In the genomic region with DNA sequence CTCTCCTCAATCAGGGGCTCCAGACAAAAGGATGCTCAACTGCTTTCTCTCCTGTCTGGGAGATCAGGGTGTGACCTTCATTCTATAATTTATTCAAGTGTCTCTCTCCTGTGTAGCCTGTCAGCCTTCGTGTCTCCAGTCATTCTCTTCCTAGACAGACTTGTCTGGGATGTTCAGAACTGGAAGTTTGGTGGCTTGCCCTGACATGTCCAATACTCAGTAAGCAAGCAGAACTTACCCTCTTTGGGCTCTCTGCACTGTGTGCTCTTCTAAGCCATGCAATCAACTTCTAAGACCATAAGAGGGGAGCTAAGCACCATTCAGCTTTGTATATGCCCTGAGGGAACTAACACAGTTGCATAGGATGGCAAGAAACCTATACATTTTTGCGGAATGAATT, we compare ENCODE assay signal across 2 cellular contexts.
TF ChIP-seq lines count a peak whose summit lies in the region.

No MANE protein-coding gene starts in this region.

TF ChIP-seq in A549, 52 proteins besides CTCF, POLR2A, EP300 and RAD21:
- no peak for TF ChIP-seq TFCP2L1 (CRISPR knock-in tag; IDR thresholded peaks at IDR 0.05)
- no peak for TF ChIP-seq KDM5A (IDR thresholded peaks at IDR 0.05)
- TF ChIP-seq HOXB13 (CRISPR knock-in tag; IDR thresholded peaks at IDR 0.05; ENCODE audit: low read depth), result no peak
- no peak for TF ChIP-seq FOSL2 (IDR thresholded peaks at IDR 0.05)
- no peak for TF ChIP-seq FOSL2 (CRISPR knock-in tag; IDR thresholded peaks at IDR 0.05)
- no peak for TF ChIP-seq ZFP36 (IDR thresholded peaks at IDR 0.05; ENCODE audit: borderline replicate concordance, partially characterized antibody)
- TF ChIP-seq JUN (IDR thresholded peaks at IDR 0.05), result no peak
- TF ChIP-seq MYC (IDR thresholded peaks at IDR 0.05; ENCODE audit: borderline replicate concordance, low read length), result no peak
- TF ChIP-seq, protein P1, sequence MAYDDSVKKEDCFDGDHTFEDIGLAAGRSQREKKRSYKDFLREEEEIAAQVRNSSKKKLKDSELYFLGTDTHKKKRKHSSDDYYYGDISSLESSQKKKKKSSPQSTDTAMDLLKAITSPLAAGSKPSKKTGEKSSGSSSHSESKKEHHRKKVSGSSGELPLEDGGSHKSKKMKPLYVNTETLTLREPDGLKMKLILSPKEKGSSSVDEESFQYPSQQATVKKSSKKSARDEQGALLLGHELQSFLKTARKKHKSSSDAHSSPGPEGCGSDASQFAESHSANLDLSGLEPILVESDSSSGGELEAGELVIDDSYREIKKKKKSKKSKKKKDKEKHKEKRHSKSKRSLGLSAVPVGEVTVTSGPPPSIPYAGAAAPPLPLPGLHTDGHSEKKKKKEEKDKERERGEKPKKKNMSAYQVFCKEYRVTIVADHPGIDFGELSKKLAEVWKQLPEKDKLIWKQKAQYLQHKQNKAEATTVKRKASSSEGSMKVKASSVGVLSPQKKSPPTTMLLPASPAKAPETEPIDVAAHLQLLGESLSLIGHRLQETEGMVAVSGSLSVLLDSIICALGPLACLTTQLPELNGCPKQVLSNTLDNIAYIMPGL (CRISPR knock-in tag; IDR thresholded peaks at IDR 0.05; ENCODE audit: borderline replicate concordance), result no peak
- no peak for TF ChIP-seq NPAS2 (CRISPR knock-in tag; IDR thresholded peaks at IDR 0.05; ENCODE audit: borderline replicate concordance)
- TF ChIP-seq ZNF302 (CRISPR knock-in tag; IDR thresholded peaks at IDR 0.05), result no peak
- TF ChIP-seq SREBF2 (IDR thresholded peaks at IDR 0.05), result no peak
- no peak for TF ChIP-seq GATA3 (IDR thresholded peaks at IDR 0.05; ENCODE audit: borderline replicate concordance)
- TF ChIP-seq POLR2AphosphoS2 (conservative IDR thresholded peaks at IDR 0.05; ENCODE audit: low read length), result no peak
- TF ChIP-seq, protein P2, sequence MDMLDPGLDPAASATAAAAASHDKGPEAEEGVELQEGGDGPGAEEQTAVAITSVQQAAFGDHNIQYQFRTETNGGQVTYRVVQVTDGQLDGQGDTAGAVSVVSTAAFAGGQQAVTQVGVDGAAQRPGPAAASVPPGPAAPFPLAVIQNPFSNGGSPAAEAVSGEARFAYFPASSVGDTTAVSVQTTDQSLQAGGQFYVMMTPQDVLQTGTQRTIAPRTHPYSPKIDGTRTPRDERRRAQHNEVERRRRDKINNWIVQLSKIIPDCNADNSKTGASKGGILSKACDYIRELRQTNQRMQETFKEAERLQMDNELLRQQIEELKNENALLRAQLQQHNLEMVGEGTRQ (IDR thresholded peaks at IDR 0.05), result no peak
- TF ChIP-seq, protein P3, sequence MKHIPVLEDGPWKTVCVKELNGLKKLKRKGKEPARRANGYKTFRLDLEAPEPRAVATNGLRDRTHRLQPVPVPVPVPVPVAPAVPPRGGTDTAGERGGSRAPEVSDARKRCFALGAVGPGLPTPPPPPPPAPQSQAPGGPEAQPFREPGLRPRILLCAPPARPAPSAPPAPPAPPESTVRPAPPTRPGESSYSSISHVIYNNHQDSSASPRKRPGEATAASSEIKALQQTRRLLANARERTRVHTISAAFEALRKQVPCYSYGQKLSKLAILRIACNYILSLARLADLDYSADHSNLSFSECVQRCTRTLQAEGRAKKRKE (CRISPR knock-in tag; IDR thresholded peaks at IDR 0.05; ENCODE audit: low read depth), result no peak
- no peak for TF ChIP-seq ESRRA (IDR thresholded peaks at IDR 0.05; ENCODE audit: borderline replicate concordance, low read length)
- TF ChIP-seq HEYL (CRISPR knock-in tag; IDR thresholded peaks at IDR 0.05), result no peak

TF ChIP-seq in SK-N-SH, 30 proteins besides CTCF, POLR2A, EP300 and RAD21:
- no peak for TF ChIP-seq TAF1 (IDR thresholded peaks at IDR 0.05; ENCODE audit: borderline replicate concordance, low read depth, low read length)
